8 cellular contexts compared by ENCODE assay signal in genomic region chr10:69800109-69800508, GRCh38. TPM values are rescaled to one million over a fixed set of nuclear protein-coding genes. Genes with fewer than 3 reads are reported as not detected.
DNase-seq lines count a peak whose midpoint lies in the region; ATAC-seq, FAIRE-seq and TF ChIP-seq lines count a peak whose summit lies in the region.

No MANE protein-coding gene starts in this region.

- no peak overlapping the region for H3K27ac ChIP-seq in VCaP
- H3K27ac ChIP-seq in sigmoid colon, result no peak overlapping the region

- ATAC-seq in left ventricle myocardium superior, result peak; percentile 48

- peaks cover 0 to 26% (median 21%) of the 10 kb centered on the region in 4 donors for H3K4me1 ChIP-seq in sigmoid colon

- H3K9me3 ChIP-seq in sigmoid colon, result peaks cover 0 to 13% (median 5%) of the 10 kb centered on the region in 4 donors

- H3K4me3 ChIP-seq in sigmoid colon, result no peak overlapping the region

- DNase-seq in DMS 273 (lab: John Stamatoyannopoulos, UW; ENCODE audit: unreplicated experiment) (peak; percentile 77), HTR-8/SVneo (ENCODE audit: insufficient read length, low spot score) (peak; percentile 57), left ventricle myocardium superior (no peak), stromal cell of bone marrow (ENCODE audit: low read depth) (peak; percentile 44), sigmoid colon (no peak), NCI-H1105 (lab: John Stamatoyannopoulos, UW) (no peak), NCI-H2029 treated with DMSO at 0.1 percent for 48 hours (lab: John Stamatoyannopoulos, UW) (no peak)

- intact Hi-C loops in left ventricle myocardium superior (cut with micrococcal nuclease) (loop anchor here (5.0 kb wide), 1 partner anchor 153 kb away; no protein-coding TSS in a partner anchor), sigmoid colon (cut with DNase I) (loop anchor here (5.0 to 10.0 kb wide), 2 partner anchors 112 to 155 kb away; no protein-coding TSS in a partner anchor)

- FAIRE-seq in HTR-8/SVneo (lab: Jason Lieb, UNC), result no peak

- 24 to 42% methylated on average over 3 of the region's 3 CpGs for WGBS in sigmoid colon, 2 donors

- no peak for TF ChIP-seq POLR2A in sigmoid colon (IDR thresholded peaks at IDR 0.05)

- peaks cover 0 to 26% (median 21%) of the 10 kb centered on the region in 3 donors for H3K27me3 ChIP-seq in sigmoid colon

- no peak for TF ChIP-seq EP300 in sigmoid colon (IDR thresholded peaks at IDR 0.05)

- peak; percentile 75 for TF ChIP-seq CTCF in VCaP (conservative IDR thresholded peaks at IDR 0.05)
- peak in 2 of 4 experiments; percentile 17 to 42 for TF ChIP-seq CTCF in sigmoid colon (IDR thresholded peaks at IDR 0.05)

- H3K36me3 ChIP-seq in sigmoid colon, result no peaks in the 10 kb centered on the region

RNA-seq across cellular contexts. Expression of gene COL13A1, which starts 1.6 kb away (rescaled TPM):
- total RNA-seq in left ventricle myocardium superior (1.0 TPM), sigmoid colon (1 to 10 TPM; 2.9 to 5.7 (median 5.0) TPM)
- polyA plus RNA-seq in sigmoid colon, result 1 to 10 TPM in 2 of 3 donors, under 1 TPM in 1; 0.69 to 1.9 (median 1.8) TPM

Comparison
In these comparisons a context has a peak if more than half of its experiments do, and no peak if none do; other contexts are left out.
1. DNase-seq: peak in DMS 273 (single experiment), HTR-8/SVneo (single experiment) and stromal cell of bone marrow (single experiment); none in left ventricle myocardium superior (single experiment), sigmoid colon (single experiment), NCI-H1105 (single experiment) and NCI-H2029 treated with DMSO at 0.1 percent for 48 hours (single experiment).